1 cellular context compared by ENCODE assay signal in the genomic region with DNA sequence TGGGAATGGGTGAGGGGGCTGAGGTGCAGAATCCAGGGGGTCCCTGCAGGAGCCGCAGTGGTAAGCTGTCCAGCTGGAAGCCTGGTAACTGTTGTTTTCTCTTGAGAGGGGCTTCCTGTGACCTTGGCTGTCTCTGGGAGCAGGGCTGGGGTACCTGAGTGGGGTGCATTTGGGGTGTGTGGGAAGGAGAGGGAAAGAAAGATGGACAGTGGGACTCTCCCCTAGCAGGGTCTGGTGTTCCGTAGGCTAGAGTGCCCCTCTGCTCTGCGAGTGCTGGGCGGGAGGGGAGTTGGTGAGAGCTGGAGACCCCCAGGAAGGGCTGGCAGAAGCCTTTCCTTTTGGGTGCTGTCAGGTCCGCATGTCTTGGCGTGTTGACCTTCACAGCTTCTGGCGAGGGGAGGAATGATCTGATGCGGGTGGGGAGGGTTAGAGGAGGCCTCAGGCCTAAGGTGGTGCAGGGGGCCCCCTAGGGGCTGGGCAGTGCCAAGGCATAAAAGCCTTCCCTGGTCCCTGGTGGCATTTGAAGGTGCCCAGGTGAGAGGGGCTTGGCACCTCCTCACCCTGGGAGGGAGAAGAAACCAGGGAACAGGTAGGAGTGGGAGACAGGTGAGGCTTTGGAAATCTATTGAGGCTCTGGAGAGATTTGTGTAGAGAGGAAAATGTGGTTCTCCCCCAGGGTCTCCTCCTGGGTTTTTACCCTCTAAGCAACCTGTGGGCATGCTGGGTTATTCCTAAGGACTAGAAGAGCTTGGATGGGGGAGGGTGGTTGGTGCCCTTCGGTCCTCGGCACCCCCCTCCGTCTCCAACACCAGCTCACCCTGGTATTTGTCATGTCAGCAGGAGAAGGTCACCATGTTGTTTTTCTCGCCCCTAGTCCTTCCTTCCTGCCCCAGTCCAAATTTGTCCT.
A peak's percentile ranks its signal among the peaks of the same experiment; 100 is the strongest.
TF ChIP-seq lines count a peak whose summit lies in the region.

No MANE protein-coding gene starts in this region.

TF ChIP-seq in HepG2, 621 proteins besides CTCF, POLR2A, EP300 and RAD21 (continued from another document and continues in another):
- peak; percentile 98 for TF ChIP-seq GLI4 (CRISPR knock-in tag; IDR thresholded peaks at IDR 0.05; ENCODE audit: borderline replicate concordance)
- peak; percentile 36 for TF ChIP-seq POLR2G (IDR thresholded peaks at IDR 0.05; ENCODE audit: low read depth, low read length)
- peak; percentile 91 for TF ChIP-seq ZNF547 (CRISPR knock-in tag; IDR thresholded peaks at IDR 0.05)
- peak; percentile 57; the same call in 1 of the 2 replicates for TF ChIP-seq YEATS2 (CRISPR knock-in tag; IDR thresholded peaks at IDR 0.05; ENCODE audit: borderline replicate concordance)
- no peak for TF ChIP-seq ZNF441 (CRISPR knock-in tag; IDR thresholded peaks at IDR 0.05; ENCODE audit: borderline replicate concordance)
- TF ChIP-seq, protein P1, sequence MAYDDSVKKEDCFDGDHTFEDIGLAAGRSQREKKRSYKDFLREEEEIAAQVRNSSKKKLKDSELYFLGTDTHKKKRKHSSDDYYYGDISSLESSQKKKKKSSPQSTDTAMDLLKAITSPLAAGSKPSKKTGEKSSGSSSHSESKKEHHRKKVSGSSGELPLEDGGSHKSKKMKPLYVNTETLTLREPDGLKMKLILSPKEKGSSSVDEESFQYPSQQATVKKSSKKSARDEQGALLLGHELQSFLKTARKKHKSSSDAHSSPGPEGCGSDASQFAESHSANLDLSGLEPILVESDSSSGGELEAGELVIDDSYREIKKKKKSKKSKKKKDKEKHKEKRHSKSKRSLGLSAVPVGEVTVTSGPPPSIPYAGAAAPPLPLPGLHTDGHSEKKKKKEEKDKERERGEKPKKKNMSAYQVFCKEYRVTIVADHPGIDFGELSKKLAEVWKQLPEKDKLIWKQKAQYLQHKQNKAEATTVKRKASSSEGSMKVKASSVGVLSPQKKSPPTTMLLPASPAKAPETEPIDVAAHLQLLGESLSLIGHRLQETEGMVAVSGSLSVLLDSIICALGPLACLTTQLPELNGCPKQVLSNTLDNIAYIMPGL (CRISPR knock-in tag; IDR thresholded peaks at IDR 0.05; ENCODE audit: borderline replicate concordance in 1 of 2, low read depth in 1 of 2): peak; percentile 81 to 92; a peak in 3 of 4 replicates
- TF ChIP-seq, protein P2, sequence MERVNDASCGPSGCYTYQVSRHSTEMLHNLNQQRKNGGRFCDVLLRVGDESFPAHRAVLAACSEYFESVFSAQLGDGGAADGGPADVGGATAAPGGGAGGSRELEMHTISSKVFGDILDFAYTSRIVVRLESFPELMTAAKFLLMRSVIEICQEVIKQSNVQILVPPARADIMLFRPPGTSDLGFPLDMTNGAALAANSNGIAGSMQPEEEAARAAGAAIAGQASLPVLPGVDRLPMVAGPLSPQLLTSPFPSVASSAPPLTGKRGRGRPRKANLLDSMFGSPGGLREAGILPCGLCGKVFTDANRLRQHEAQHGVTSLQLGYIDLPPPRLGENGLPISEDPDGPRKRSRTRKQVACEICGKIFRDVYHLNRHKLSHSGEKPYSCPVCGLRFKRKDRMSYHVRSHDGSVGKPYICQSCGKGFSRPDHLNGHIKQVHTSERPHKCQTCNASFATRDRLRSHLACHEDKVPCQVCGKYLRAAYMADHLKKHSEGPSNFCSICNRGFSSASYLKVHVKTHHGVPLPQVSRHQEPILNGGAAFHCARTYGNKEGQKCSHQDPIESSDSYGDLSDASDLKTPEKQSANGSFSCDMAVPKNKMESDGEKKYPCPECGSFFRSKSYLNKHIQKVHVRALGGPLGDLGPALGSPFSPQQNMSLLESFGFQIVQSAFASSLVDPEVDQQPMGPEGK (CRISPR knock-in tag; IDR thresholded peaks at IDR 0.05): peak; percentile 85
- TF ChIP-seq HCFC1 (IDR thresholded peaks at IDR 0.05; ENCODE audit: low read depth, low read length): no peak
- peak; percentile 46; the same call in 1 of the 2 replicates for TF ChIP-seq NFKBIZ (CRISPR knock-in tag; IDR thresholded peaks at IDR 0.05)
- TF ChIP-seq SP5 (CRISPR knock-in tag; IDR thresholded peaks at IDR 0.05; ENCODE audit: borderline replicate concordance, low read depth): no peak
- no peak for TF ChIP-seq KLF13 (CRISPR knock-in tag; IDR thresholded peaks at IDR 0.05)
- peak; percentile 7 for TF ChIP-seq PTBP1 (IDR thresholded peaks at IDR 0.05; ENCODE audit: low read depth, low read length, poor library complexity, severe bottlenecking)
- TF ChIP-seq GATAD2A (CRISPR knock-in tag; IDR thresholded peaks at IDR 0.05): peak; percentile 65
- no peak for TF ChIP-seq JUNB (CRISPR knock-in tag; IDR thresholded peaks at IDR 0.05; ENCODE audit: borderline replicate concordance)
- TF ChIP-seq, protein P3, sequence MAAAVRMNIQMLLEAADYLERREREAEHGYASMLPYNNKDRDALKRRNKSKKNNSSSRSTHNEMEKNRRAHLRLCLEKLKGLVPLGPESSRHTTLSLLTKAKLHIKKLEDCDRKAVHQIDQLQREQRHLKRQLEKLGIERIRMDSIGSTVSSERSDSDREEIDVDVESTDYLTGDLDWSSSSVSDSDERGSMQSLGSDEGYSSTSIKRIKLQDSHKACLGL (CRISPR knock-in tag; IDR thresholded peaks at IDR 0.05): no peak
- no peak; the same call in 1 of the 2 replicates for TF ChIP-seq ZNF160 (CRISPR knock-in tag; IDR thresholded peaks at IDR 0.05)
- 0 out of 2 replicates have a peak, but pooled peaks have one; percentile 7 for TF ChIP-seq CBFB (CRISPR knock-in tag; IDR thresholded peaks at IDR 0.05)
- TF ChIP-seq FOSL1 (CRISPR knock-in tag; IDR thresholded peaks at IDR 0.05; ENCODE audit: borderline replicate concordance): no peak
- peak; percentile 10; the same call in 1 of the 2 replicates for TF ChIP-seq ELF3 (CRISPR knock-in tag; IDR thresholded peaks at IDR 0.05)
- peak; percentile 88 for TF ChIP-seq HNRNPH1 (optimal IDR thresholded peaks at IDR 0.05; ENCODE audit: low read depth, low read length)
- TF ChIP-seq, protein P4, sequence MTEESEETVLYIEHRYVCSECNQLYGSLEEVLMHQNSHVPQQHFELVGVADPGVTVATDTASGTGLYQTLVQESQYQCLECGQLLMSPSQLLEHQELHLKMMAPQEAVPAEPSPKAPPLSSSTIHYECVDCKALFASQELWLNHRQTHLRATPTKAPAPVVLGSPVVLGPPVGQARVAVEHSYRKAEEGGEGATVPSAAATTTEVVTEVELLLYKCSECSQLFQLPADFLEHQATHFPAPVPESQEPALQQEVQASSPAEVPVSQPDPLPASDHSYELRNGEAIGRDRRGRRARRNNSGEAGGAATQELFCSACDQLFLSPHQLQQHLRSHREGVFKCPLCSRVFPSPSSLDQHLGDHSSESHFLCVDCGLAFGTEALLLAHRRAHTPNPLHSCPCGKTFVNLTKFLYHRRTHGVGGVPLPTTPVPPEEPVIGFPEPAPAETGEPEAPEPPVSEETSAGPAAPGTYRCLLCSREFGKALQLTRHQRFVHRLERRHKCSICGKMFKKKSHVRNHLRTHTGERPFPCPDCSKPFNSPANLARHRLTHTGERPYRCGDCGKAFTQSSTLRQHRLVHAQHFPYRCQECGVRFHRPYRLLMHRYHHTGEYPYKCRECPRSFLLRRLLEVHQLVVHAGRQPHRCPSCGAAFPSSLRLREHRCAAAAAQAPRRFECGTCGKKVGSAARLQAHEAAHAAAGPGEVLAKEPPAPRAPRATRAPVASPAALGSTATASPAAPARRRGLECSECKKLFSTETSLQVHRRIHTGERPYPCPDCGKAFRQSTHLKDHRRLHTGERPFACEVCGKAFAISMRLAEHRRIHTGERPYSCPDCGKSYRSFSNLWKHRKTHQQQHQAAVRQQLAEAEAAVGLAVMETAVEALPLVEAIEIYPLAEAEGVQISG (CRISPR knock-in tag; IDR thresholded peaks at IDR 0.05): 0 out of 2 replicates have a peak, but pooled peaks have one; percentile 25
- TF ChIP-seq ZNF747 (CRISPR knock-in tag; IDR thresholded peaks at IDR 0.05; ENCODE audit: borderline replicate concordance): no peak
- peak; percentile 51 for TF ChIP-seq ZNF563 (CRISPR knock-in tag; IDR thresholded peaks at IDR 0.05)
- TF ChIP-seq, protein P5, sequence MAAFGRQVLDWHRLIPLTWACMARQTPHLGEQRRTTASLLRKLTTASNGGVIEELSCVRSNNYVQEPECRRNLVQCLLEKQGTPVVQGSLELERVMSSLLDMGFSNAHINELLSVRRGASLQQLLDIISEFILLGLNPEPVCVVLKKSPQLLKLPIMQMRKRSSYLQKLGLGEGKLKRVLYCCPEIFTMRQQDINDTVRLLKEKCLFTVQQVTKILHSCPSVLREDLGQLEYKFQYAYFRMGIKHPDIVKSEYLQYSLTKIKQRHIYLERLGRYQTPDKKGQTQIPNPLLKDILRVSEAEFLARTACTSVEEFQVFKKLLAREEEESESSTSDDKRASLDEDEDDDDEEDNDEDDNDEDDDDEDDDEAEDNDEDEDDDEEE (CRISPR knock-in tag; IDR thresholded peaks at IDR 0.05): peak; percentile 66; the same call in 1 of the 2 replicates
- 0 out of 2 replicates have a peak, but pooled peaks have one; percentile 14 for TF ChIP-seq NFYB (CRISPR knock-in tag; IDR thresholded peaks at IDR 0.05)
- no peak for TF ChIP-seq GATA4 (IDR thresholded peaks at IDR 0.05; ENCODE audit: borderline replicate concordance, low read depth)
- peak; percentile 44; the same call in 1 of the 3 replicates for TF ChIP-seq MXI1 (IDR thresholded peaks at IDR 0.05; ENCODE audit: borderline replicate concordance, low read depth, low read length)
- TF ChIP-seq ZNF343 (CRISPR knock-in tag; IDR thresholded peaks at IDR 0.05): peak; percentile 51; the same call in 1 of the 2 replicates
- TF ChIP-seq, protein P6, sequence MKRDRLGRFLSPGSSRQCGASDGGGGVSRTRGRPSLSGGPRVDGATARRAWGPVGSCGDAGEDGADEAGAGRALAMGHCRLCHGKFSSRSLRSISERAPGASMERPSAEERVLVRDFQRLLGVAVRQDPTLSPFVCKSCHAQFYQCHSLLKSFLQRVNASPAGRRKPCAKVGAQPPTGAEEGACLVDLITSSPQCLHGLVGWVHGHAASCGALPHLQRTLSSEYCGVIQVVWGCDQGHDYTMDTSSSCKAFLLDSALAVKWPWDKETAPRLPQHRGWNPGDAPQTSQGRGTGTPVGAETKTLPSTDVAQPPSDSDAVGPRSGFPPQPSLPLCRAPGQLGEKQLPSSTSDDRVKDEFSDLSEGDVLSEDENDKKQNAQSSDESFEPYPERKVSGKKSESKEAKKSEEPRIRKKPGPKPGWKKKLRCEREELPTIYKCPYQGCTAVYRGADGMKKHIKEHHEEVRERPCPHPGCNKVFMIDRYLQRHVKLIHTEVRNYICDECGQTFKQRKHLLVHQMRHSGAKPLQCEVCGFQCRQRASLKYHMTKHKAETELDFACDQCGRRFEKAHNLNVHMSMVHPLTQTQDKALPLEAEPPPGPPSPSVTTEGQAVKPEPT (CRISPR knock-in tag; IDR thresholded peaks at IDR 0.05; ENCODE audit: low read depth): peak; percentile 42; the same call in 1 of the 2 replicates
- TF ChIP-seq HNRNPL (IDR thresholded peaks at IDR 0.05; ENCODE audit: low read depth, low read length): peak; percentile 97
- TF ChIP-seq, protein P7, sequence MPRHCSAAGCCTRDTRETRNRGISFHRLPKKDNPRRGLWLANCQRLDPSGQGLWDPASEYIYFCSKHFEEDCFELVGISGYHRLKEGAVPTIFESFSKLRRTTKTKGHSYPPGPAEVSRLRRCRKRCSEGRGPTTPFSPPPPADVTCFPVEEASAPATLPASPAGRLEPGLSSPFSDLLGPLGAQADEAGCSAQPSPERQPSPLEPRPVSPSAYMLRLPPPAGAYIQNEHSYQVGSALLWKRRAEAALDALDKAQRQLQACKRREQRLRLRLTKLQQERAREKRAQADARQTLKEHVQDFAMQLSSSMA (CRISPR knock-in tag; IDR thresholded peaks at IDR 0.05): peak; percentile 80
- peak; percentile 19 for TF ChIP-seq TEAD3 (CRISPR knock-in tag; optimal IDR thresholded peaks at IDR 0.05; ENCODE audit: borderline replicate concordance)
- peak; percentile 21; the same call in 1 of the 2 replicates for TF ChIP-seq ZSCAN25 (CRISPR knock-in tag; IDR thresholded peaks at IDR 0.05)
- TF ChIP-seq, protein P8, sequence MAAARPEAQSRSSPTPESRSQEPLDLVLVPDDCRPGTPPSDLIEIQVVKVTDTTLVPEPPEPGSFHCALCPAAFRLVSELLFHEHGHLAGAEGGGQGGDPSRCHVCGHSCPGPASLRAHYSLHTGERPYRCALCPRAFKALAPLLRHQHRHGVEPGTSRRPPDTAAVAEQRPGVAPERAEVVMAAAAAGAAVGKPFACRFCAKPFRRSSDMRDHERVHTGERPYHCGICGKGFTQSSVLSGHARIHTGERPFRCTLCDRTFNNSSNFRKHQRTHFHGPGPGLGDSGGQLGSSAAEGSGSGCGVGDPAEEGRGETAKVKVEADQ (CRISPR knock-in tag; IDR thresholded peaks at IDR 0.05; ENCODE audit: borderline replicate concordance): peak; percentile 42; the same call in 1 of the 2 replicates
- TF ChIP-seq ELF4 (CRISPR knock-in tag; IDR thresholded peaks at IDR 0.05; ENCODE audit: borderline replicate concordance): no peak; the same call in 1 of the 2 replicates
- TF ChIP-seq, protein P9, sequence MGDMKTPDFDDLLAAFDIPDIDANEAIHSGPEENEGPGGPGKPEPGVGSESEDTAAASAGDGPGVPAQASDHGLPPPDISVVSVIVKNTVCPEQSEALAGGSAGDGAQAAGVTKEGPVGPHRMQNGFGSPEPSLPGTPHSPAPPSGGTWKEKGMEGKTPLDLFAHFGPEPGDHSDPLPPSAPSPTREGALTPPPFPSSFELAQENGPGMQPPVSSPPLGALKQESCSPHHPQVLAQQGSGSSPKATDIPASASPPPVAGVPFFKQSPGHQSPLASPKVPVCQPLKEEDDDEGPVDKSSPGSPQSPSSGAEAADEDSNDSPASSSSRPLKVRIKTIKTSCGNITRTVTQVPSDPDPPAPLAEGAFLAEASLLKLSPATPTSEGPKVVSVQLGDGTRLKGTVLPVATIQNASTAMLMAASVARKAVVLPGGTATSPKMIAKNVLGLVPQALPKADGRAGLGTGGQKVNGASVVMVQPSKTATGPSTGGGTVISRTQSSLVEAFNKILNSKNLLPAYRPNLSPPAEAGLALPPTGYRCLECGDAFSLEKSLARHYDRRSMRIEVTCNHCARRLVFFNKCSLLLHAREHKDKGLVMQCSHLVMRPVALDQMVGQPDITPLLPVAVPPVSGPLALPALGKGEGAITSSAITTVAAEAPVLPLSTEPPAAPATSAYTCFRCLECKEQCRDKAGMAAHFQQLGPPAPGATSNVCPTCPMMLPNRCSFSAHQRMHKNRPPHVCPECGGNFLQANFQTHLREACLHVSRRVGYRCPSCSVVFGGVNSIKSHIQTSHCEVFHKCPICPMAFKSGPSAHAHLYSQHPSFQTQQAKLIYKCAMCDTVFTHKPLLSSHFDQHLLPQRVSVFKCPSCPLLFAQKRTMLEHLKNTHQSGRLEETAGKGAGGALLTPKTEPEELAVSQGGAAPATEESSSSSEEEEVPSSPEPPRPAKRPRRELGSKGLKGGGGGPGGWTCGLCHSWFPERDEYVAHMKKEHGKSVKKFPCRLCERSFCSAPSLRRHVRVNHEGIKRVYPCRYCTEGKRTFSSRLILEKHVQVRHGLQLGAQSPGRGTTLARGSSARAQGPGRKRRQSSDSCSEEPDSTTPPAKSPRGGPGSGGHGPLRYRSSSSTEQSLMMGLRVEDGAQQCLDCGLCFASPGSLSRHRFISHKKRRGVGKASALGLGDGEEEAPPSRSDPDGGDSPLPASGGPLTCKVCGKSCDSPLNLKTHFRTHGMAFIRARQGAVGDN (CRISPR knock-in tag; IDR thresholded peaks at IDR 0.05): peak; percentile 79
- no peak for TF ChIP-seq PHF21A (CRISPR knock-in tag; IDR thresholded peaks at IDR 0.05)
- no peak for TF ChIP-seq MIXL1 (CRISPR knock-in tag; IDR thresholded peaks at IDR 0.05)
- TF ChIP-seq YY1 (IDR thresholded peaks at IDR 0.05; ENCODE audit: insufficient read depth, insufficient replicate concordance, low read depth, low read length): peak; percentile 4
- no peak for TF ChIP-seq ZNF180 (CRISPR knock-in tag; IDR thresholded peaks at IDR 0.05; ENCODE audit: borderline replicate concordance, low read depth)
- TF ChIP-seq POLR2AphosphoS2 (IDR thresholded peaks at IDR 0.05; ENCODE audit: low read depth, low read length): no peak
